Comparison of ENCODE assay signal across 12 cellular contexts in genomic region chr5:159972538-159973362, GRCh38. TPM values are rescaled to one million over a fixed set of nuclear protein-coding genes. Genes with fewer than 3 reads are reported as not detected.
DNase-seq lines count a peak whose midpoint lies in the region; ATAC-seq and TF ChIP-seq lines count a peak whose summit lies in the region.
"Had no signal": no experiment of that assay in that cellular context is flagged by ENCODE, and none has a peak within 500 bp of the region (broad histone marks: within the 10 kb centered on the region; RNA-seq: fewer than 3 reads in every experiment).

No MANE protein-coding gene starts in this region.

- H3K4me3 Mint-ChIP-seq in CD14-positive monocyte (peak overlapping the region; percentile 59 to 90), naive B cell (peak overlapping the region; percentile 13 to 92 (median 78))

- peak overlapping the region in 1 of 7 donors; percentile 77 for H3K27ac Mint-ChIP-seq in CD14-positive monocyte
- H3K27ac Mint-ChIP-seq in naive B cell: peak overlapping the region in 1 of 6 donors; percentile 75

- peaks cover 37% of the 10 kb centered on the region for H3K27me3 ChIP-seq in H7 (ENCODE audit: control insufficient read depth, insufficient read depth, low read length)
- H3K27me3 ChIP-seq: SJSA1 had no signal

- H3K4me1 Mint-ChIP-seq in CD14-positive monocyte (peaks cover 9% of the 10 kb centered on the region), naive B cell (peaks cover 11 to 17% (median 15%) of the 10 kb centered on the region in 3 donors)

- no peaks in the 10 kb centered on the region for H3K36me3 ChIP-seq in H7 (replicated peaks; ENCODE audit: control insufficient read depth, insufficient read depth, low read length)
- H3K36me3 ChIP-seq: gastroesophageal sphincter, SJSA1, thyroid gland had no signal

- H3K27me3 Mint-ChIP-seq in CD14-positive monocyte (ENCODE audit: low read depth in 3 of 3): peaks cover 56 to 68% (median 59%) of the 10 kb centered on the region in 3 donors
- peaks cover 62 to 76% (median 72%) of the 10 kb centered on the region in 3 donors for H3K27me3 Mint-ChIP-seq in naive B cell

- peak overlapping the region; percentile 19 for H3K4me3 ChIP-seq in H7 (ENCODE audit: insufficient read depth, low read depth, low read length)
- H3K4me3 ChIP-seq: SJSA1 had no signal

- no peak for DNase-seq in CD14-positive monocyte (ENCODE audit: low spot score)
- peak; percentile 75 for DNase-seq in H7
- DNase-seq in dermis blood vessel endothelial cell: peak; percentile 10
- DNase-seq in naive B cell: no peak
- DNase-seq in DMS79 treated with DMSO at 0.1 percent for 48 hours (lab: John Stamatoyannopoulos, UW): no peak
- DNase-seq in hypothalamus (lab: John Stamatoyannopoulos, UW): no peak
- DNase-seq: NCI-H2227 treated with DMSO at 0.1 percent for 48 hours had no signal

- intact Hi-C loops in CD14-positive monocyte (cut with micrococcal nuclease): no loop called here

- H3K9me3 Mint-ChIP-seq in CD14-positive monocyte (peaks cover 0 to 12% (median 7%) of the 10 kb centered on the region in 7 donors), naive B cell (no peaks in the 10 kb centered on the region)

- H3K36me3 Mint-ChIP-seq in CD14-positive monocyte (peaks cover 0 to 6% of the 10 kb centered on the region in 2 donors), naive B cell (no peaks in the 10 kb centered on the region)

- TF ChIP-seq CTCF in CD14-positive monocyte (IDR thresholded peaks at IDR 0.05): no peak

- ATAC-seq in naive B cell (ENCODE audit: low read depth in 2 of 2) (peak; percentile 40 to 53), GM21529 (IDR thresholded peaks at IDR 0.05; ENCODE audit: unreplicated experiment) (no peak), GM21526 (IDR thresholded peaks at IDR 0.05; ENCODE audit: low FRiP score, unreplicated experiment) (no peak)

RNA-seq across cellular contexts. Expression of gene TTC1, which starts 36.2 kb away (rescaled TPM):
- 10 to 100 TPM; 63.0 to 63.4 TPM for polyA plus RNA-seq in CD14-positive monocyte
- 57.4 and 62.0 TPM in 2 replicates for total RNA-seq in H7 (2014; rRNA removed; shearing (Covaris generic))
- 56.7 and 74.8 TPM in 2 replicates for total RNA-seq in dermis blood vessel endothelial cell
- 100 to 1,000 TPM in 2 of 6 donors, 10 to 100 TPM in 4; 85.2 to 153 (median 96.7) TPM for polyA plus RNA-seq in naive B cell (ENCODE audit: low read depth in 6 of 6)

RNA-seq across cellular contexts. Expression of gene ADRA1B, which starts 56.5 kb away (rescaled TPM):
- polyA plus RNA-seq in CD14-positive monocyte: not detected
- total RNA-seq in H7 (2014; rRNA removed; shearing (Covaris generic)): 0.14 TPM in 1 of 2 replicates, not detected in the other
- 0.34 TPM in 1 of 2 replicates, not detected in the other for total RNA-seq in dermis blood vessel endothelial cell
- polyA plus RNA-seq in naive B cell (ENCODE audit: low read depth in 6 of 6): not detected

Comparison
In these comparisons a context has a peak if more than half of its experiments do, and no peak if none do; other contexts are left out.
1. DNase-seq: peak in H7 (single experiment) and dermis blood vessel endothelial cell (single experiment); none in CD14-positive monocyte (single experiment), naive B cell (single experiment), DMS79 treated with DMSO at 0.1 percent for 48 hours (single experiment) and hypothalamus (0 of 51).
2. ATAC-seq: peak in naive B cell (2 of 2); none in GM21529 (single experiment) and GM21526 (single experiment).